ENCODE assay signal across 1 cellular context in the genomic region with DNA sequence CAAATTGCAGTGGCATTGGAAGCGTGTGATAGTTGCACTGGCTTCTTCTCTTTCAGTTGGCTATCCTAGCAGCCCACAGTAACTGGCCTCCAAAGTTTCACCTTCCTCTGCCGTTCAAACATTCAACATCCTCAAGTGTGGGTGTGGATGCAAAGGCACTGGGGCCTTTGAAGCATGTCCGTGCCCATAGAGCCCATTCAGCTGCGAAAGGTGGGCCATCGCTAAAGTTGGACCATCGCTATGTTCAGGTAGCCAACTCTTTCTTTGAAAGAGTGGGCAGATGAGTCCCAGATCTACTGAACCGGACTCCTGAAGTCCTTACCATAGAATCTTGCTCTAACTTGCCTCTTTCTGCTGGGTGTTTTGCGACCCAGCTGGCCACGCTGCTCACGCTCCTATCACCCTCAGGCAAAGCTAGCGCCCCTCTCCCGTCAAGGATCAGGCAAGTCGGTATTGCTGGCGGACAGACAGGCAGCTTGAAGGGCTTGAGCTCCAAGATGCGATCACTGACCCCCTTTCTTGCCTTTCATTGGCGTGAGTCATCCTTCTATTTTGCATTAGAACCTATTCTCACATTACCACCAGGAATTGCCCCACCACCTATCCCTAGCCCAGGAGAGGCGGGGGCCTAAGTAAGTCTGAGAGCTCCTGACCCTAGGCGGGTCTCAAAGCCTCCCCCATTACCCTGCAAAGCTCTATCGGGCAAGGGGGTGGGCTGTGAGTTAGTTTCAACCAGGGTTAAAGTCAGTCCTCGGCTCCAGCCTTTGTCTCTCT.
TF ChIP-seq lines count a peak whose summit lies in the region.

No MANE protein-coding gene starts in this region.

TF ChIP-seq in WTC11, 78 proteins besides CTCF, POLR2A, EP300 and RAD21 (continued from another document):
- TF ChIP-seq, protein P1, sequence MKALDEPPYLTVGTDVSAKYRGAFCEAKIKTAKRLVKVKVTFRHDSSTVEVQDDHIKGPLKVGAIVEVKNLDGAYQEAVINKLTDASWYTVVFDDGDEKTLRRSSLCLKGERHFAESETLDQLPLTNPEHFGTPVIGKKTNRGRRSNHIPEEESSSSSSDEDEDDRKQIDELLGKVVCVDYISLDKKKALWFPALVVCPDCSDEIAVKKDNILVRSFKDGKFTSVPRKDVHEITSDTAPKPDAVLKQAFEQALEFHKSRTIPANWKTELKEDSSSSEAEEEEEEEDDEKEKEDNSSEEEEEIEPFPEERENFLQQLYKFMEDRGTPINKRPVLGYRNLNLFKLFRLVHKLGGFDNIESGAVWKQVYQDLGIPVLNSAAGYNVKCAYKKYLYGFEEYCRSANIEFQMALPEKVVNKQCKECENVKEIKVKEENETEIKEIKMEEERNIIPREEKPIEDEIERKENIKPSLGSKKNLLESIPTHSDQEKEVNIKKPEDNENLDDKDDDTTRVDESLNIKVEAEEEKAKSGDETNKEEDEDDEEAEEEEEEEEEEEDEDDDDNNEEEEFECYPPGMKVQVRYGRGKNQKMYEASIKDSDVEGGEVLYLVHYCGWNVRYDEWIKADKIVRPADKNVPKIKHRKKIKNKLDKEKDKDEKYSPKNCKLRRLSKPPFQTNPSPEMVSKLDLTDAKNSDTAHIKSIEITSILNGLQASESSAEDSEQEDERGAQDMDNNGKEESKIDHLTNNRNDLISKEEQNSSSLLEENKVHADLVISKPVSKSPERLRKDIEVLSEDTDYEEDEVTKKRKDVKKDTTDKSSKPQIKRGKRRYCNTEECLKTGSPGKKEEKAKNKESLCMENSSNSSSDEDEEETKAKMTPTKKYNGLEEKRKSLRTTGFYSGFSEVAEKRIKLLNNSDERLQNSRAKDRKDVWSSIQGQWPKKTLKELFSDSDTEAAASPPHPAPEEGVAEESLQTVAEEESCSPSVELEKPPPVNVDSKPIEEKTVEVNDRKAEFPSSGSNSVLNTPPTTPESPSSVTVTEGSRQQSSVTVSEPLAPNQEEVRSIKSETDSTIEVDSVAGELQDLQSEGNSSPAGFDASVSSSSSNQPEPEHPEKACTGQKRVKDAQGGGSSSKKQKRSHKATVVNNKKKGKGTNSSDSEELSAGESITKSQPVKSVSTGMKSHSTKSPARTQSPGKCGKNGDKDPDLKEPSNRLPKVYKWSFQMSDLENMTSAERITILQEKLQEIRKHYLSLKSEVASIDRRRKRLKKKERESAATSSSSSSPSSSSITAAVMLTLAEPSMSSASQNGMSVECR (CRISPR knock-in tag; IDR thresholded peaks at IDR 0.05; ENCODE audit: borderline replicate concordance): no peak
- TF ChIP-seq NFATC4 (CRISPR knock-in tag; IDR thresholded peaks at IDR 0.05): no peak
- TF ChIP-seq, protein P2, sequence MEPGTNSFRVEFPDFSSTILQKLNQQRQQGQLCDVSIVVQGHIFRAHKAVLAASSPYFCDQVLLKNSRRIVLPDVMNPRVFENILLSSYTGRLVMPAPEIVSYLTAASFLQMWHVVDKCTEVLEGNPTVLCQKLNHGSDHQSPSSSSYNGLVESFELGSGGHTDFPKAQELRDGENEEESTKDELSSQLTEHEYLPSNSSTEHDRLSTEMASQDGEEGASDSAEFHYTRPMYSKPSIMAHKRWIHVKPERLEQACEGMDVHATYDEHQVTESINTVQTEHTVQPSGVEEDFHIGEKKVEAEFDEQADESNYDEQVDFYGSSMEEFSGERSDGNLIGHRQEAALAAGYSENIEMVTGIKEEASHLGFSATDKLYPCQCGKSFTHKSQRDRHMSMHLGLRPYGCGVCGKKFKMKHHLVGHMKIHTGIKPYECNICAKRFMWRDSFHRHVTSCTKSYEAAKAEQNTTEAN (CRISPR knock-in tag; IDR thresholded peaks at IDR 0.05): no peak
- TF ChIP-seq, protein P3, sequence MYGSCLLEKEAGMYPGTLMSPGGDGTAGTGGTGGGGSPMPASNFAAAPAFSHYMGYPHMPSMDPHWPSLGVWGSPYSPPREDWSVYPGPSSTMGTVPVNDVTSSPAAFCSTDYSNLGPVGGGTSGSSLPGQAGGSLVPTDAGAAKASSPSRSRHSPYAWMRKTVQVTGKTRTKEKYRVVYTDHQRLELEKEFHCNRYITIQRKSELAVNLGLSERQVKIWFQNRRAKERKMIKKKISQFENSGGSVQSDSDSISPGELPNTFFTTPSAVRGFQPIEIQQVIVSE (CRISPR knock-in tag; IDR thresholded peaks at IDR 0.05; ENCODE audit: borderline replicate concordance): no peak
- TF ChIP-seq ZNF416 (CRISPR knock-in tag; IDR thresholded peaks at IDR 0.05): 0 out of 2 replicates have a peak, but pooled peaks have one; percentile 41
- TF ChIP-seq, protein P4, sequence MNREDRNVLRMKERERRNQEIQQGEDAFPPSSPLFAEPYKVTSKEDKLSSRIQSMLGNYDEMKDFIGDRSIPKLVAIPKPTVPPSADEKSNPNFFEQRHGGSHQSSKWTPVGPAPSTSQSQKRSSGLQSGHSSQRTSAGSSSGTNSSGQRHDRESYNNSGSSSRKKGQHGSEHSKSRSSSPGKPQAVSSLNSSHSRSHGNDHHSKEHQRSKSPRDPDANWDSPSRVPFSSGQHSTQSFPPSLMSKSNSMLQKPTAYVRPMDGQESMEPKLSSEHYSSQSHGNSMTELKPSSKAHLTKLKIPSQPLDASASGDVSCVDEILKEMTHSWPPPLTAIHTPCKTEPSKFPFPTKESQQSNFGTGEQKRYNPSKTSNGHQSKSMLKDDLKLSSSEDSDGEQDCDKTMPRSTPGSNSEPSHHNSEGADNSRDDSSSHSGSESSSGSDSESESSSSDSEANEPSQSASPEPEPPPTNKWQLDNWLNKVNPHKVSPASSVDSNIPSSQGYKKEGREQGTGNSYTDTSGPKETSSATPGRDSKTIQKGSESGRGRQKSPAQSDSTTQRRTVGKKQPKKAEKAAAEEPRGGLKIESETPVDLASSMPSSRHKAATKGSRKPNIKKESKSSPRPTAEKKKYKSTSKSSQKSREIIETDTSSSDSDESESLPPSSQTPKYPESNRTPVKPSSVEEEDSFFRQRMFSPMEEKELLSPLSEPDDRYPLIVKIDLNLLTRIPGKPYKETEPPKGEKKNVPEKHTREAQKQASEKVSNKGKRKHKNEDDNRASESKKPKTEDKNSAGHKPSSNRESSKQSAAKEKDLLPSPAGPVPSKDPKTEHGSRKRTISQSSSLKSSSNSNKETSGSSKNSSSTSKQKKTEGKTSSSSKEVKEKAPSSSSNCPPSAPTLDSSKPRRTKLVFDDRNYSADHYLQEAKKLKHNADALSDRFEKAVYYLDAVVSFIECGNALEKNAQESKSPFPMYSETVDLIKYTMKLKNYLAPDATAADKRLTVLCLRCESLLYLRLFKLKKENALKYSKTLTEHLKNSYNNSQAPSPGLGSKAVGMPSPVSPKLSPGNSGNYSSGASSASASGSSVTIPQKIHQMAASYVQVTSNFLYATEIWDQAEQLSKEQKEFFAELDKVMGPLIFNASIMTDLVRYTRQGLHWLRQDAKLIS (CRISPR knock-in tag; IDR thresholded peaks at IDR 0.05; ENCODE audit: borderline replicate concordance): peak; percentile 33; the same call in 1 of the 2 replicates
- TF ChIP-seq GTF2I (CRISPR knock-in tag; conservative IDR thresholded peaks at IDR 0.05): peak; percentile 68; the same call in 1 of the 2 replicates
- TF ChIP-seq, protein P5, sequence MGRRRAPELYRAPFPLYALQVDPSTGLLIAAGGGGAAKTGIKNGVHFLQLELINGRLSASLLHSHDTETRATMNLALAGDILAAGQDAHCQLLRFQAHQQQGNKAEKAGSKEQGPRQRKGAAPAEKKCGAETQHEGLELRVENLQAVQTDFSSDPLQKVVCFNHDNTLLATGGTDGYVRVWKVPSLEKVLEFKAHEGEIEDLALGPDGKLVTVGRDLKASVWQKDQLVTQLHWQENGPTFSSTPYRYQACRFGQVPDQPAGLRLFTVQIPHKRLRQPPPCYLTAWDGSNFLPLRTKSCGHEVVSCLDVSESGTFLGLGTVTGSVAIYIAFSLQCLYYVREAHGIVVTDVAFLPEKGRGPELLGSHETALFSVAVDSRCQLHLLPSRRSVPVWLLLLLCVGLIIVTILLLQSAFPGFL (CRISPR knock-in tag; IDR thresholded peaks at IDR 0.05; ENCODE audit: borderline replicate concordance): no peak
- peak; percentile 74; the same call in 1 of the 2 replicates for TF ChIP-seq TEAD1 (CRISPR knock-in tag; IDR thresholded peaks at IDR 0.05)
- no peak for TF ChIP-seq SMAD4 (CRISPR knock-in tag; IDR thresholded peaks at IDR 0.05)
- TF ChIP-seq GRHL2 (CRISPR knock-in tag; IDR thresholded peaks at IDR 0.05; ENCODE audit: insufficient replicate concordance, severe bottlenecking): no peak
